Comparison of ENCODE assay signal across 22 cellular contexts in the genomic region with DNA sequence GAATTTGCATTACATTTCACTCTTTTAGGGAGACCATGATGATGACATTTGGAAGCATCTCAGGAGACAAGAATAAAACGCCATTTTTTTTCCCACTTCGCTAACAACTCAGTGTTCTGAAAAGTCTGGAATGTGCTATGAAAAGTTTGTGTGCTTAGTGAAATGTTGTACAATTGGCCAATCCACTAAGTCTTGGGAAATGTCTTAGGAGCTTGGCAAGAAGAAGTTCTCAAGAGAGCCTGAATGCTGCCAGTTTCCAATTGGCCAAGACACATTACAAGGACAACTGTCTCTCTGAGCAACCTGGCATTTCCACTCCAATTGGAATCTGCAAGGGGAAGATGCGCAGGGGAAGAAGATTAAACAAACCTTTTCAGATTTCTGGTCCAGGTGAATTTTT.
"Had no signal": no experiment of that assay in that cellular context is flagged by ENCODE, and none has a peak within 500 bp of the region (broad histone marks: within the 10 kb centered on the region; RNA-seq: fewer than 3 reads in every experiment).

No MANE protein-coding gene starts in this region.

- H3K4me1 ChIP-seq: heart right ventricle, left ventricle myocardium inferior, right atrium auricular region, suprapubic skin, tibial artery, upper lobe of right lung had no signal

- H3K4me3 ChIP-seq: heart right ventricle, hepatocyte, left ventricle myocardium inferior, lung, pancreas, right atrium auricular region, right lobe of liver, skin epidermis, stomach, suprapubic skin, thoracic aorta, tibial artery, upper lobe of right lung had no signal

- DNase-seq: heart right ventricle; islet precursor cell; left ventricle myocardium inferior; naive thymus-derived CD8-positive, alpha-beta T cell; pancreas; right lobe of liver; stimulated activated CD4-positive, alpha-beta T cell treated with anti-CD3 and anti-CD28 coated beads, Interleukin-12 subunit alpha, Interleukin-12 subunit beta, amount 100 ng/mL, for 4 hours; stimulated activated CD4-positive, alpha-beta T cell treated with anti-CD3 and anti-CD28 coated beads, Interleukin-15, amount 100 ng/mL, for 24 hours; stimulated activated CD4-positive, alpha-beta T cell treated with anti-CD3 and anti-CD28 coated beads, Interleukin-2, amount 100 ng/mL, for 24 hours; stimulated activated CD4-positive, alpha-beta T cell treated with anti-CD3 and anti-CD28 coated beads, Interleukin-4, amount 100 ng/mL, for 1 hour; stimulated activated naive B cell treated with anti-CD40 and anti-IgM and Interleukin-4, amounts not matched to agents 10 μg/mL and 1 μg/mL and 100 μg/mL, for 72 hours; stimulated activated naive CD8-positive, alpha-beta T cell treated with anti-CD3 and anti-CD28 coated beads, Interleukin-15, Interleukin-2, amounts not matched to agents 100 U/mL and 50 U/mL, for 24 hours; stomach; tibial artery; trophoblast cell; upper lobe of right lung had no signal

- H3K27me3 ChIP-seq: heart right ventricle, hepatocyte, pancreas, right atrium auricular region, right lobe of liver, stomach, suprapubic skin, tibial artery, upper lobe of right lung had no signal

- H3K36me3 ChIP-seq: heart right ventricle, left ventricle myocardium inferior, pancreas, right atrium auricular region, right lobe of liver, stomach, suprapubic skin, thoracic aorta, tibial artery, upper lobe of right lung had no signal

- H3K9me3 ChIP-seq: heart right ventricle, left ventricle myocardium inferior, pancreas, right atrium auricular region, right lobe of liver, stomach, suprapubic skin, thoracic aorta, tibial artery, upper lobe of right lung had no signal

- H3K27ac ChIP-seq: heart right ventricle, hepatocyte, left ventricle myocardium inferior, pancreas, right atrium auricular region, right lobe of liver, skin epidermis, stomach, suprapubic skin, thoracic aorta, tibial artery, upper lobe of right lung had no signal

- ATAC-seq: heart right ventricle; naive thymus-derived CD8-positive, alpha-beta T cell; pancreas; right lobe of liver; stimulated activated naive B cell treated with anti-CD40 and anti-IgM and Interleukin-4, amounts not matched to agents 10 μg/mL and 1 μg/mL and 100 μg/mL, for 72 hours; stimulated activated naive CD8-positive, alpha-beta T cell treated with anti-CD3 and anti-CD28 coated beads, Interleukin-15, Interleukin-2, amounts not matched to agents 100 U/mL and 50 U/mL, for 24 hours; upper lobe of right lung had no signal
